24 cellular contexts compared by ENCODE assay signal in the genomic region with DNA sequence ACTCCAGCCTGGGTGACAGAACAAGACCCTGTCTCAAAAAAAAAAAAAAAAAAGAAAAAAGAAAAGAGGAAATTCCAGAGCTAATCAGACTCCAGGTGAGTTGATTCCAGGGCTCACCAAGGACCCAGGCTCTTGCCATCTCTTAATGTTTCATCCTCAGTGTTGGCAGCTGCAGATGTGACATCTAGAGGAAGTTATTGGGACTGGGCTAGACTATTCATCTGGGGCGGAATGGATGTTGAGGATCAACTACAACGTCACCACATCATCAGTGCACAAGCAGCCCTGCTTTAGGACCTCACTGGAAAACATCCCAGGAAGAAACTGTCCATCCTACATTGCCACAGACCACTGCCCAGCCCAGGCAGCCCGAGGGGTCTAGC. TPM values are rescaled to one million over a fixed set of nuclear protein-coding genes. Genes with fewer than 3 reads are reported as not detected.
DNase-seq lines count a peak whose midpoint lies in the region; ATAC-seq and TF ChIP-seq lines count a peak whose summit lies in the region.
"Had no signal": no experiment of that assay in that cellular context is flagged by ENCODE, and none has a peak within 500 bp of the region (broad histone marks: within the 10 kb centered on the region; RNA-seq: fewer than 3 reads in every experiment).

No MANE protein-coding gene starts in this region.

- H3K27me3 ChIP-seq in OCI-LY1 (ENCODE audit: insufficient read depth, low read length), result no peaks in the 10 kb centered on the region
- H3K27me3 ChIP-seq: testis had no signal

- H3F3A ChIP-seq in OCI-LY1 (ENCODE audit: insufficient read depth, low read length), result no peaks in the 10 kb centered on the region

- ATAC-seq in GM18907 (IDR thresholded peaks at IDR 0.05; ENCODE audit: unreplicated experiment) (peak; percentile 15), GM18498 (IDR thresholded peaks at IDR 0.05; ENCODE audit: unreplicated experiment) (no peak)
- ATAC-seq: activated T-cell treated with anti-CD3 and anti-CD28 coated beads, Interleukin-2, amount 50 U/mL, for 4 hours; natural killer cell; Right ventricle myocardium inferior had no signal

- H3K9me3 ChIP-seq in OCI-LY1 (ENCODE audit: low read length), result no peaks in the 10 kb centered on the region
- H3K9me3 ChIP-seq: testis had no signal

- H4K20me1 ChIP-seq in OCI-LY1 (ENCODE audit: insufficient read depth, low read length), result no peaks in the 10 kb centered on the region

- H3K79me2 ChIP-seq in OCI-LY1 (ENCODE audit: insufficient read depth, low read length), result no peaks in the 10 kb centered on the region

- no peak; the same call in 1 of the 2 replicates for TF ChIP-seq CTCF in OCI-LY1 (IDR thresholded peaks at IDR 0.05; ENCODE audit: low read length)

- no peak overlapping the region for H2AFZ ChIP-seq in OCI-LY1 (ENCODE audit: low read length)

- H3K4me2 ChIP-seq in OCI-LY1 (ENCODE audit: low read length), result peak overlapping the region; percentile 47

- peaks cover 13% of the 10 kb centered on the region for H3K4me1 ChIP-seq in OCI-LY1 (ENCODE audit: insufficient read depth, low read length, severe bottlenecking)
- H3K4me1 ChIP-seq: testis had no signal

- peak overlapping the region; percentile 62 for H3K27ac ChIP-seq in OCI-LY1 (ENCODE audit: low read depth, low read length, poor library complexity, severe bottlenecking)
- H3K27ac ChIP-seq: epithelial cell of prostate, testis had no signal

- no peaks in the 10 kb centered on the region for H3K9me2 ChIP-seq in OCI-LY1 (ENCODE audit: low read depth, low read length)

- peak overlapping the region; percentile 16 for H3K4me3 ChIP-seq in OCI-LY1 (ENCODE audit: low read depth, low read length, poor library complexity, severe bottlenecking)
- H3K4me3 ChIP-seq: testis had no signal

- no peak overlapping the region for H3K9ac ChIP-seq in OCI-LY1 (ENCODE audit: low read length)

- peak; percentile 29 for DNase-seq in DMS53 treated with DMSO at 0.1 percent for 48 hours (lab: John Stamatoyannopoulos, UW; ENCODE audit: unreplicated experiment)
- DNase-seq in DMS53 (lab: John Stamatoyannopoulos, UW), result no peak
- peak; percentile 8 for DNase-seq in mesenteric fat pad (ENCODE audit: low spot score)
- no peak for DNase-seq in cerebellar cortex (ENCODE audit: low spot score)
- no peak for DNase-seq in activated effector memory CD4-positive, alpha-beta T cell treated with Interleukin-2 at 50 U/mL for 16 hours
- DNase-seq: 8988T; activated CD4-positive, alpha-beta T cell treated with anti-CD3 and anti-CD28 coated beads, Interleukin-2, amount 10 ng/mL, durations not matched to agents 24 days and 14 days; activated naive CD4-positive, alpha-beta T cell treated with anti-CD3 and anti-CD28 coated beads, Interleukin-2, amount 10 ng/mL, durations not matched to agents 7 days and 5 days; activated T-cell treated with anti-CD3 and anti-CD28 coated beads, Interleukin-2, amount 50 U/mL, for 4 hours; CD4-positive, alpha-beta memory T cell; effector CD8-positive, alpha-beta T cell; GDM1; glutamatergic neuron; IMR-90; midbrain; natural killer cell; PC-3; stimulated activated naive CD4-positive, alpha-beta T cell treated with Interleukin-2 at 50 U/mL for 16 hours had no signal

- H3K36me3 ChIP-seq in OCI-LY1 (ENCODE audit: insufficient read depth, low read length), result no peaks in the 10 kb centered on the region; the same call in 1 of the 2 replicates

RNA-seq across cellular contexts. Expression of a gene that starts 28.6 kb away (rescaled TPM):
- 52.9 TPM for total RNA-seq in mesenteric fat pad

Comparison
In these comparisons a context has a peak if more than half of its experiments do, and no peak if none do; other contexts are left out.
1. DNase-seq: peak in DMS53 treated with DMSO at 0.1 percent for 48 hours (single experiment) and mesenteric fat pad (single experiment); none in DMS53 (single experiment), cerebellar cortex (single experiment) and activated effector memory CD4-positive, alpha-beta T cell treated with Interleukin-2 at 50 U/mL for 16 hours (single experiment).